ENCODE assay signal across 16 cellular contexts in the genomic region with DNA sequence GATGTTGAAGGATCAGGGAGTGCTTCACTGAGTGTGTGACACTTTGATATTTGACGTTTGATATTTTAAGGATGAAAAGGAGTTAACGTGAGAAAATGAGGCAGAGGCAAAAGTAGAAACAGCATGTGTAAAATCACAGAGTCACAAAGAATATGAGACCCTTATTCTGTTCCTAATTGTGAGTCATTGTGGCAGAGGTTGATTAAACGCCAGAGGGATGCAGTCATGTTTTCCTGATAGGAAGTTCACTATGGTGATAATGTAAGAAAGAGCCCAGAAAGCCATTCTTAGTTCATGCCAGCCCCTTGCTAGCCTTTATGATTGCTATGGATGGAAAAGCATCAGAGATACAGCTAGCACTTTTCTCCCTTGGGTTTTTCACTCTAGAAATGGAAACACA. TPM values are rescaled to one million over a fixed set of nuclear protein-coding genes. Genes with fewer than 3 reads are reported as not detected.
"Had no signal": no experiment of that assay in that cellular context is flagged by ENCODE, and none has a peak within 500 bp of the region (broad histone marks: within the 10 kb centered on the region; RNA-seq: fewer than 3 reads in every experiment).

No MANE protein-coding gene starts in this region.

- DNase-seq: erythroblast; foreskin keratinocyte; head of caudate nucleus; kidney glomerular epithelial cell; midbrain; nucleus accumbens; ovary; right cardiac atrium; small intestine; stimulated activated CD4-positive, alpha-beta T cell treated with anti-CD3 and anti-CD28 coated beads, Interleukin-12 subunit alpha, Interleukin-12 subunit beta, amount 100 ng/mL, for 4 hours; stimulated activated naive CD4-positive, alpha-beta T cell; stomach; substantia nigra; transverse colon had no signal

- ATAC-seq: foreskin keratinocyte; left lobe of liver; natural killer cell treated with Interleukin-12 subunit alpha and Interleukin-12 subunit beta and Interleukin-15 and Interleukin-18, amount 100 ng/mL, for 72 hours; right cardiac atrium had no signal

RNA-seq across cellular contexts. Expression of a gene that starts 33.5 kb away (rescaled TPM):
- total RNA-seq: foreskin keratinocyte; natural killer cell treated with Interleukin-12 subunit alpha and Interleukin-12 subunit beta and Interleukin-15 and Interleukin-18, amount 100 ng/mL, for 72 hours had no signal
- polyA plus RNA-seq: foreskin keratinocyte had no signal
